ENCODE assay signal across 12 cellular contexts in genomic region chr4:57854748-57855147, GRCh38.
DNase-seq lines count a peak whose midpoint lies in the region; ATAC-seq and TF ChIP-seq lines count a peak whose summit lies in the region.
"Had no signal": no experiment of that assay in that cellular context is flagged by ENCODE, and none has a peak within 500 bp of the region (broad histone marks: within the 10 kb centered on the region; RNA-seq: fewer than 3 reads in every experiment).

No MANE protein-coding gene starts in this region.

- H3K4me1 Mint-ChIP-seq in activated T-helper 1 cell treated with anti-CD3 and anti-CD28 coated beads, Interleukin-12 subunit alpha, Interleukin-12 subunit beta, Interleukin-2, Interleukin-4 antibody, amounts not matched to agents 30 ng/mL and 10 ng/mL and 1 ng/mL, durations not matched to agents 14 hours and 24 hours and 36 hours (ENCODE audit: low read depth): no peaks in the 10 kb centered on the region
- H3K4me1 Mint-ChIP-seq in activated CD4-positive, alpha-beta memory T cell treated with anti-CD3 and anti-CD28 coated beads for 36 hours (ENCODE audit: low read depth): no peaks in the 10 kb centered on the region

- CTCF ChIA-PET in activated CD4-positive, alpha-beta memory T cell treated with anti-CD3 and anti-CD28 coated beads for 36 hours (lab: Charles Lee): no interaction called here

- no peaks in the 10 kb centered on the region for H3K9me3 Mint-ChIP-seq in activated T-helper 1 cell treated with anti-CD3 and anti-CD28 coated beads, Interleukin-12 subunit alpha, Interleukin-12 subunit beta, Interleukin-2, Interleukin-4 antibody, amounts not matched to agents 30 ng/mL and 10 ng/mL and 1 ng/mL, durations not matched to agents 14 hours and 24 hours and 36 hours
- H3K9me3 Mint-ChIP-seq in activated CD4-positive, alpha-beta memory T cell treated with anti-CD3 and anti-CD28 coated beads for 36 hours: peaks cover 5% of the 10 kb centered on the region

- H3K27ac ChIP-seq in BLaER1 treated with 17β-estradiol and CSF1 and Interleukin-3, amounts not matched to agents 10 nM and 100 nM: peak overlapping the region in 9 of 11 experiments; percentile 1 to 65 (median 47); a peak in 17 of 22 replicates

- H3K4me1 ChIP-seq in BLaER1 treated with 17β-estradiol and CSF1 and Interleukin-3, amounts not matched to agents 10 nM and 100 nM: peaks cover 0 to 18% (median 13%) of the 10 kb centered on the region in 10 experiments; a peak in 16 of 20 replicates

- intact Hi-C loops in activated T-helper 1 cell treated with anti-CD3 and anti-CD28 coated beads, Interleukin-12 subunit alpha, Interleukin-12 subunit beta, Interleukin-2, Interleukin-4 antibody, amounts not matched to agents 30 ng/mL and 10 ng/mL and 1 ng/mL, durations not matched to agents 14 hours and 24 hours and 36 hours (cut with micrococcal nuclease): no loop called here
- intact Hi-C loops in activated CD4-positive, alpha-beta memory T cell treated with anti-CD3 and anti-CD28 coated beads for 36 hours (cut with micrococcal nuclease): no loop called here

- H4K20me1 ChIP-seq in BLaER1 treated with 17β-estradiol and CSF1 and Interleukin-3, amounts not matched to agents 10 nM and 100 nM: no peaks in the 10 kb centered on the region

- H3K4me3 ChIP-seq in BLaER1 treated with 17β-estradiol and CSF1 and Interleukin-3, amounts not matched to agents 10 nM and 100 nM: peak overlapping the region in 8 of 10 experiments; percentile 2 to 54 (median 28); a peak in 7 of 20 replicates
- H3K4me3 ChIP-seq in epithelial cell of proximal tubule (ENCODE audit: low read depth, low read length): peak overlapping the region; percentile 5
- H3K4me3 ChIP-seq: K562 had no signal

- no peaks in the 10 kb centered on the region for H3K27me3 ChIP-seq in BLaER1 treated with 17β-estradiol and CSF1 and Interleukin-3, amounts not matched to agents 10 nM and 100 nM

- H3K4me3 Mint-ChIP-seq in activated T-helper 1 cell treated with anti-CD3 and anti-CD28 coated beads, Interleukin-12 subunit alpha, Interleukin-12 subunit beta, Interleukin-2, Interleukin-4 antibody, amounts not matched to agents 30 ng/mL and 10 ng/mL and 1 ng/mL, durations not matched to agents 14 hours and 24 hours and 36 hours: no peak overlapping the region
- H3K4me3 Mint-ChIP-seq in activated CD4-positive, alpha-beta memory T cell treated with anti-CD3 and anti-CD28 coated beads for 36 hours: no peak overlapping the region

- H3K9ac ChIP-seq in BLaER1 treated with 17β-estradiol and CSF1 and Interleukin-3, amounts not matched to agents 10 nM and 100 nM: peak overlapping the region in 9 of 11 experiments; percentile 1 to 53 (median 23); a peak in 9 of 22 replicates

- H3K36me3 ChIP-seq in BLaER1 treated with 17β-estradiol and CSF1 and Interleukin-3, amounts not matched to agents 10 nM and 100 nM: no peaks in the 10 kb centered on the region

- TF ChIP-seq CTCF in epithelial cell of proximal tubule (conservative IDR thresholded peaks at IDR 0.05; ENCODE audit: low read depth, low read length): no peak

- peak; percentile 57 for DNase-seq in epithelial cell of proximal tubule (ENCODE audit: low read depth)
- DNase-seq in ureter (ENCODE audit: low spot score): no peak
- DNase-seq in activated T-helper 1 cell treated with anti-CD3 and anti-CD28 coated beads, Interleukin-12 subunit alpha, Interleukin-12 subunit beta, Interleukin-2, Interleukin-4 antibody, amounts not matched to agents 30 ng/mL and 10 ng/mL and 1 ng/mL, durations not matched to agents 14 hours and 24 hours and 36 hours (ENCODE audit: low spot score): no peak
- no peak for DNase-seq in activated CD4-positive, alpha-beta T cell treated with anti-CD3 and anti-CD28 coated beads, Interleukin-2, amount 50 U/mL, for 48 hours
- DNase-seq in activated CD4-positive, alpha-beta memory T cell treated with anti-CD3 and anti-CD28 coated beads for 36 hours: no peak
- DNase-seq: H7, NCI-H524, retina had no signal

- no peaks in the 10 kb centered on the region for H3K27me3 Mint-ChIP-seq in activated T-helper 1 cell treated with anti-CD3 and anti-CD28 coated beads, Interleukin-12 subunit alpha, Interleukin-12 subunit beta, Interleukin-2, Interleukin-4 antibody, amounts not matched to agents 30 ng/mL and 10 ng/mL and 1 ng/mL, durations not matched to agents 14 hours and 24 hours and 36 hours (ENCODE audit: insufficient read depth)
- no peaks in the 10 kb centered on the region for H3K27me3 Mint-ChIP-seq in activated CD4-positive, alpha-beta memory T cell treated with anti-CD3 and anti-CD28 coated beads for 36 hours

- peaks cover 0 to 4% (median 0%) of the 10 kb centered on the region in 11 experiments; a peak in 3 of 22 replicates for H3K9me3 ChIP-seq in BLaER1 treated with 17β-estradiol and CSF1 and Interleukin-3, amounts not matched to agents 10 nM and 100 nM (replicated peaks in 1 of 11)

- POLR2A ChIA-PET in activated CD4-positive, alpha-beta memory T cell treated with anti-CD3 and anti-CD28 coated beads for 36 hours (lab: Charles Lee): no interaction called here

- H3K36me3 Mint-ChIP-seq in activated T-helper 1 cell treated with anti-CD3 and anti-CD28 coated beads, Interleukin-12 subunit alpha, Interleukin-12 subunit beta, Interleukin-2, Interleukin-4 antibody, amounts not matched to agents 30 ng/mL and 10 ng/mL and 1 ng/mL, durations not matched to agents 14 hours and 24 hours and 36 hours (ENCODE audit: low read depth): no peaks in the 10 kb centered on the region
- H3K36me3 Mint-ChIP-seq in activated CD4-positive, alpha-beta memory T cell treated with anti-CD3 and anti-CD28 coated beads for 36 hours: no peaks in the 10 kb centered on the region

- no peak overlapping the region for H3K27ac Mint-ChIP-seq in activated T-helper 1 cell treated with anti-CD3 and anti-CD28 coated beads, Interleukin-12 subunit alpha, Interleukin-12 subunit beta, Interleukin-2, Interleukin-4 antibody, amounts not matched to agents 30 ng/mL and 10 ng/mL and 1 ng/mL, durations not matched to agents 14 hours and 24 hours and 36 hours
- H3K27ac Mint-ChIP-seq in activated CD4-positive, alpha-beta memory T cell treated with anti-CD3 and anti-CD28 coated beads for 36 hours: no peak overlapping the region

- H3K4me2 ChIP-seq in BLaER1 treated with 17β-estradiol and CSF1 and Interleukin-3, amounts not matched to agents 10 nM and 100 nM: peak overlapping the region; percentile 45 to 86 (median 69)

- ATAC-seq in GM19452 (IDR thresholded peaks at IDR 0.05; ENCODE audit: unreplicated experiment) (peak; percentile 72), HG03196 (IDR thresholded peaks at IDR 0.05; ENCODE audit: unreplicated experiment) (peak; percentile 87)
- ATAC-seq: K562 had no signal
